In genomic region chr19:13082192-13083007, GRCh38 we compare ENCODE assay signal across 2 cellular contexts.
TF ChIP-seq lines count a peak whose summit lies in the region.

No MANE protein-coding gene starts in this region.

TF ChIP-seq in Ishikawa, 13 proteins besides CTCF, POLR2A, EP300 and RAD21:
- no peak for TF ChIP-seq MAX (IDR thresholded peaks at IDR 0.05)
- TF ChIP-seq REST (IDR thresholded peaks at IDR 0.05; ENCODE audit: low read depth), result no peak
- TF ChIP-seq ZBTB7A (IDR thresholded peaks at IDR 0.05; ENCODE audit: low read depth), result no peak
- no peak for TF ChIP-seq EGR1 (IDR thresholded peaks at IDR 0.05)
- no peak for TF ChIP-seq CREB1 (IDR thresholded peaks at IDR 0.05; ENCODE audit: low read depth)
- no peak for TF ChIP-seq TAF1 (IDR thresholded peaks at IDR 0.05; ENCODE audit: low read depth)
- TF ChIP-seq TEAD4 (IDR thresholded peaks at IDR 0.05), result 0 out of 2 replicates have a peak, but pooled peaks have one; percentile 3
- TF ChIP-seq USF1 (IDR thresholded peaks at IDR 0.05), result no peak
- no peak for TF ChIP-seq FOXM1 (IDR thresholded peaks at IDR 0.05; ENCODE audit: borderline replicate concordance, low read depth)
- TF ChIP-seq CEBPB (IDR thresholded peaks at IDR 0.05), result peak; percentile 71
- no peak for TF ChIP-seq YY1 (IDR thresholded peaks at IDR 0.05; ENCODE audit: low read depth)
- TF ChIP-seq NFIC (IDR thresholded peaks at IDR 0.05), result no peak
- TF ChIP-seq TCF12 (IDR thresholded peaks at IDR 0.05; ENCODE audit: low read depth), result no peak
TF ChIP-seq in Ishikawa: peak in this region for 2.

TF ChIP-seq in HepG2, 621 proteins besides CTCF, POLR2A, EP300 and RAD21:
- no peak for TF ChIP-seq PRDM10 (CRISPR knock-in tag; IDR thresholded peaks at IDR 0.05; ENCODE audit: low read depth)
- no peak for TF ChIP-seq ZSCAN5A (CRISPR knock-in tag; IDR thresholded peaks at IDR 0.05; ENCODE audit: borderline replicate concordance)
- peak; percentile 76 for TF ChIP-seq ZNF263 (CRISPR knock-in tag; IDR thresholded peaks at IDR 0.05)
- TF ChIP-seq ATRX (CRISPR knock-in tag; IDR thresholded peaks at IDR 0.05; ENCODE audit: borderline replicate concordance), result no peak
- TF ChIP-seq STAG1 (CRISPR knock-in tag; IDR thresholded peaks at IDR 0.05), result peak; percentile 59
- peak; percentile 74 for TF ChIP-seq CEBPB (IDR thresholded peaks at IDR 0.05; ENCODE audit: borderline replicate concordance, low read depth, low read length)
- no peak for TF ChIP-seq SOX6 (IDR thresholded peaks at IDR 0.05)
- TF ChIP-seq SOX6 (CRISPR knock-in tag; IDR thresholded peaks at IDR 0.05), result peak; percentile 48
- TF ChIP-seq ZNF614 (CRISPR knock-in tag; IDR thresholded peaks at IDR 0.05; ENCODE audit: borderline replicate concordance), result 0 out of 2 replicates have a peak, but pooled peaks have one; percentile 24
- no peak for TF ChIP-seq NR3C1 (CRISPR knock-in tag; IDR thresholded peaks at IDR 0.05)
- TF ChIP-seq RBM22 (optimal IDR thresholded peaks at IDR 0.05; ENCODE audit: low read length), result peak; percentile 68
- 0 out of 2 replicates have a peak, but pooled peaks have one; percentile 41 for TF ChIP-seq FOXA3 (CRISPR knock-in tag; IDR thresholded peaks at IDR 0.05)
- TF ChIP-seq SALL1 (CRISPR knock-in tag; IDR thresholded peaks at IDR 0.05), result 0 out of 2 replicates have a peak, but pooled peaks have one; percentile 10
- peak; percentile 90 for TF ChIP-seq CEBPG (CRISPR knock-in tag; IDR thresholded peaks at IDR 0.05)
- TF ChIP-seq FOXA1 (IDR thresholded peaks at IDR 0.05), result no peak
- TF ChIP-seq FOXA1 (CRISPR knock-in tag; IDR thresholded peaks at IDR 0.05), result peak; percentile 54
